Comparison of ENCODE assay signal across 9 cellular contexts in the genomic region with DNA sequence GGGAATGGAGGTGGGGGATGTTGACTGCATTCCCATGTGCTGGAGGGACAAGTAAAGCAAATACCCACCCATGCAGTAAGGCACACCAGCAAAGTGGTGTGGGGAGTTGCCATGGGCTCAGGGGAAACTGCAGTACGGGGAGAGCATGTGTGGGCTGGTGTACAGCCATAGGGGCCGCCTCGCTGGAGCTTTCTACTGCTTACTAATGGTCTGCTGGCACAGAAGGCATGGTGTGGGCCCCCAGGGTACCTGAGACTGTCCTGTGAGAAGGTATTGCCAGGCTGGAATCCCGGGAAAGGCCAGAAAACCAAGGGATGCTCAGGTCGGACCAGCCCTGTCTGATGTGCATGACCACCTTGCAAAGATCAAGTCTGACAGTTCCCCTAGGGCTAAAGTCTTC.
"Had no signal": no experiment of that assay in that cellular context is flagged by ENCODE, and none has a peak within 500 bp of the region (broad histone marks: within the 10 kb centered on the region; RNA-seq: fewer than 3 reads in every experiment).

No MANE protein-coding gene starts in this region.

- H3K27ac ChIP-seq: GM23248 had no signal

- H3K4me3 ChIP-seq: GM23248, GM23338, HAP-1 had no signal

- H3K9me3 ChIP-seq: HAP-1 had no signal

- H3K36me3 ChIP-seq: HAP-1 had no signal

- ATAC-seq: GM23338, HCT116 had no signal

- H3K4me1 ChIP-seq: HAP-1 had no signal

- DNase-seq: GM23248, GOT3, H7, H9, HCEC 1CT, HFFc6 had no signal
